17 cellular contexts compared by ENCODE assay signal in genomic region chr19:44820648-44821609, GRCh38. TPM values are rescaled to one million over a fixed set of nuclear protein-coding genes. Genes with fewer than 3 reads are reported as not detected.
DNase-seq lines count a peak whose midpoint lies in the region; ATAC-seq and TF ChIP-seq lines count a peak whose summit lies in the region.
"Had no signal": no experiment of that assay in that cellular context is flagged by ENCODE, and none has a peak within 500 bp of the region (broad histone marks: within the 10 kb centered on the region; RNA-seq: fewer than 3 reads in every experiment).

No MANE protein-coding gene starts in this region.

- 12 to 18% methylated on average over 30 to 35 of the region's 35 CpGs for WGBS in heart right ventricle, 2 donors

- H3K27me3 ChIP-seq in heart right ventricle: no peaks in the 10 kb centered on the region

- peaks cover 0 to 39% (median 22%) of the 10 kb centered on the region in 9 donors for H3K4me1 ChIP-seq in heart right ventricle

- peaks cover 0 to 30% (median 0%) of the 10 kb centered on the region in 9 donors for H3K36me3 ChIP-seq in heart right ventricle

- intact Hi-C loops in heart right ventricle (cut with DNase I): loop anchor here in 1 of 10 donors (1.0 kb wide), 1 partner anchor 24 kb away; no protein-coding TSS in a partner anchor

- no peaks in the 10 kb centered on the region for H3K9me3 ChIP-seq in heart right ventricle

- peak; percentile 75 to 93 (median 88) for ATAC-seq in heart right ventricle
- peak; percentile 63 for ATAC-seq in omental fat pad (ENCODE audit: low FRiP score)
- no peak for ATAC-seq in GM19351 (IDR thresholded peaks at IDR 0.05; ENCODE audit: unreplicated experiment)
- no peak for ATAC-seq in HG03045 (IDR thresholded peaks at IDR 0.05; ENCODE audit: unreplicated experiment)

- H3K27ac ChIP-seq in heart right ventricle: peak overlapping the region; percentile 50 to 92 (median 84)
- H3K27ac ChIP-seq: PC-9 had no signal

- DNase-seq in amniotic epithelial cell (ENCODE audit: low read depth) (peak; percentile 16), heart right ventricle (peak; percentile 80 to 88), omental fat pad (ENCODE audit: low spot score) (no peak), retina (no peak)
- no peak for DNase-seq in activated naive CD4-positive, alpha-beta T cell treated with Interleukin-2 at 50 U/mL for 16 hours
- DNase-seq: cerebellar nuclear complex, GDM1, hypothalamus, KBM-7, NCI-H1417 treated with DMSO at 0.1 percent for 48 hours, NCI-H510A, occipital lobe, PC-9, T-helper 1 cell had no signal

- TF ChIP-seq CTCF in heart right ventricle (IDR thresholded peaks at IDR 0.05): no peak
- TF ChIP-seq CTCF in omental fat pad (IDR thresholded peaks at IDR 0.05): no peak

- peak overlapping the region in 7 of 10 donors; percentile 9 to 40 (median 35) for H3K4me3 ChIP-seq in heart right ventricle
- H3K4me3 ChIP-seq: PC-9 had no signal

RNA-seq across cellular contexts. Expression of gene BCAM, which starts 12.0 kb away (rescaled TPM):
- 100 to 1,000 TPM in 4 of 10 donors, 10 to 100 TPM in 6; 72.8 to 118 (median 92.5) TPM for total RNA-seq in heart right ventricle
- polyA plus RNA-seq in heart right ventricle: 100 to 1,000 TPM in 1 of 2 donors, 10 to 100 TPM in 1; 63.2 to 130 TPM
- 10 to 100 TPM; 37.0 to 55.0 (median 43.0) TPM for total RNA-seq in omental fat pad

RNA-seq across cellular contexts. Expression of gene NECTIN2, which starts 25.2 kb away (rescaled TPM):
- total RNA-seq in heart right ventricle: 10 to 100 TPM; 34.1 to 83.9 (median 46.5) TPM
- 10 to 100 TPM; 62.5 to 96.8 TPM for polyA plus RNA-seq in heart right ventricle
- total RNA-seq in omental fat pad: 100 to 1,000 TPM in 2 of 4 donors, 10 to 100 TPM in 2; 58.6 to 129 (median 90.2) TPM

RNA-seq across cellular contexts. Expression of gene CBLC, which starts 43.2 kb away (rescaled TPM):
- under 1 TPM in 1 of 10 donors, not detected in 9; 0.38 TPM for total RNA-seq in heart right ventricle
- not detected for polyA plus RNA-seq in heart right ventricle
- under 1 TPM in 1 of 4 donors, not detected in 3; 0.46 TPM for total RNA-seq in omental fat pad
- total RNA-seq: mesenteric fat pad, occipital lobe had no signal

Comparison
In these comparisons a context has a peak if more than half of its experiments do, and no peak if none do; other contexts are left out.
1. DNase-seq: peak in amniotic epithelial cell (single experiment) and heart right ventricle (2 of 2); none in omental fat pad (single experiment), activated naive CD4-positive, alpha-beta T cell treated with Interleukin-2 at 50 U/mL for 16 hours (single experiment) and retina (single experiment).
2. ATAC-seq: peak in heart right ventricle (8 of 8) and omental fat pad (single experiment); none in GM19351 (single experiment) and HG03045 (single experiment).